Comparison of ENCODE assay signal across 8 cellular contexts in the genomic region with DNA sequence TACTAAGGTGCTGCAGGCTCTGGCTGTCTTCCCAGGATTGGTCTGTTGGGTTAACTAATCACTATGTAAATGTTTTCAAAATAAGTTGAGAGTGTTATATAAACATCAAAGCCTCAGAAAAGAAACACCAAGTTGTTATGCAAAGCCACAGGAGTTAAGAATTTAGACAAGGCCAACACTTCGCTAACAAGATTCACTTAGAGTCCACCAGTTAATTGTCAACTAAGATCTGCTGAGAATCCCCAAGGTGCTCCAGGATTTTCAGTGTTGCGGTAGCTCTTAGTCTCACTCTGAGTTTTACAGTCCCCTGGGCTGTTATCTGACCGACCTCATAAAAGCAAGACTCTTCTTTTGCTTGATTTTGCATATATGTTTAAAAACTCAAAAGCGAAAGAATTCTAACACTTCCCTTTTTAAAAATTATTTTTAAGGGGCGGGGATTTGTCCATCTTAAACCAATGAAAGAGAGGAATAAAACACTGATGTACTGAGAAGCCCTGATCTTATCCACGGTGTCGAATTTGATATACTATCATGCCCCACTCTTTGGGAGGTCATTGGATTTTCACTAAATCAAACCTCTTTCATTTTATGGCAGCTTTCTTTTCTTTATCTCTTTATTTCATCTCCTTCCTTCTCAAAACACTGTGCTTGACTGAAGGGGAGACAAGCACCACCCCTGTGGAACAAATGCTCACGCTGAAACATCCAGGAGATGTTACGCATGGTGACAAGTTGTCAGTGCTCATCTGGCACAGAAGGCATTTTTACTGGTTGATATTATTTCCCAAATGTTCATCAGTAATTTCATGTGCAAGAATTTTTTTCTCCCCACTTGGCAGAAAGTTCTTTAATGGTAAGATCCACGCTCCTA. TPM values are rescaled to one million over a fixed set of nuclear protein-coding genes. Genes with fewer than 3 reads are reported as not detected.
A peak's percentile ranks its signal among the peaks of the same experiment; 100 is the strongest.
DNase-seq lines count a peak whose midpoint lies in the region; ATAC-seq and TF ChIP-seq lines count a peak whose summit lies in the region.

No MANE protein-coding gene starts in this region.

- TF ChIP-seq CTCF in transverse colon (IDR thresholded peaks at IDR 0.05), result no peak

- no peak overlapping the region for H3K9ac ChIP-seq in duodenal mucosa (ENCODE audit: low read depth in 1 of 2, low read length in 2 of 2)

- H3K27ac ChIP-seq in duodenal mucosa (ENCODE audit: low read depth, low read length) (no peak overlapping the region), transverse colon (peak overlapping the region; percentile 5 to 50 (median 40)), aorta (ENCODE audit: low read depth in 1 of 2, low read length in 2 of 2) (no peak overlapping the region)

- DNase-seq in Caki2 (ENCODE audit: low read depth) (peak; percentile 32), transverse colon (no peak), aorta (no peak), NCI-H510A (lab: John Stamatoyannopoulos, UW) (no peak), HuH-7 (ENCODE audit: low spot score) (no peak)

- no peak for TF ChIP-seq POLR2A in transverse colon (IDR thresholded peaks at IDR 0.05)

- H3K4me1 ChIP-seq in duodenal mucosa (ENCODE audit: control insufficient read depth in 1 of 2, insufficient read depth in 2 of 2, low read length in 2 of 2), result peaks cover 21 to 22% of the 10 kb centered on the region in 2 donors
- peaks cover 2 to 38% (median 5%) of the 10 kb centered on the region in 4 donors for H3K4me1 ChIP-seq in transverse colon
- H3K4me1 ChIP-seq in aorta (ENCODE audit: control insufficient read depth in 1 of 2, insufficient read depth in 2 of 2, low read length in 2 of 2), result peaks cover 3 to 10% of the 10 kb centered on the region in 2 donors

- no peaks in the 10 kb centered on the region for H3K9me3 ChIP-seq in duodenal mucosa (ENCODE audit: control insufficient read depth in 1 of 2, low read length in 2 of 2)
- no peaks in the 10 kb centered on the region for H3K9me3 ChIP-seq in transverse colon
- no peaks in the 10 kb centered on the region for H3K9me3 ChIP-seq in aorta (ENCODE audit: control insufficient read depth, low read length)

- 66 to 69% methylated on average over 10 of the region's 10 CpGs for WGBS in transverse colon (ENCODE audit: low coverage in 1 of 2), 2 donors
- 78 to 81% methylated on average over 10 of the region's 10 CpGs for WGBS in aorta, 2 donors

- ATAC-seq in GM19372 (IDR thresholded peaks at IDR 0.05; ENCODE audit: low read depth, unreplicated experiment), result peak; percentile 44
- ATAC-seq in HG03342 (IDR thresholded peaks at IDR 0.05; ENCODE audit: unreplicated experiment), result peak; percentile 75
- ATAC-seq in aorta (ENCODE audit: low FRiP score), result no peak

- no peaks in the 10 kb centered on the region for H3K36me3 ChIP-seq in duodenal mucosa (ENCODE audit: control insufficient read depth in 1 of 2, insufficient read depth in 2 of 2, low read length in 2 of 2)
- H3K36me3 ChIP-seq in transverse colon, result no peaks in the 10 kb centered on the region
- H3K36me3 ChIP-seq in aorta (ENCODE audit: control insufficient read depth in 1 of 2, insufficient read depth in 2 of 2, low read length in 1 of 2), result peaks cover 0 to 1% of the 10 kb centered on the region in 2 donors

- no peak for TF ChIP-seq EP300 in transverse colon (IDR thresholded peaks at IDR 0.05; ENCODE audit: low read depth)

- in situ Hi-C loops in Caki2 (cut with HindIII; ENCODE audit: low pct_unique_long_range_greater_than_20kb, low sequenced_read_pairs) (no loop called here), transverse colon (cut with MboI; ENCODE audit: low pct_ligation_motif_present in 1 of 4, low pct_unique_long_range_greater_than_20kb in 1 of 4, low sequenced_read_pairs in 3 of 4) (no loop called here)

- peak overlapping the region; percentile 1 to 4 for H3K4me3 ChIP-seq in duodenal mucosa (ENCODE audit: low read depth in 1 of 2, low read length in 2 of 2)
- no peak overlapping the region for H3K4me3 ChIP-seq in transverse colon
- H3K4me3 ChIP-seq in aorta (ENCODE audit: low read length in 2 of 2), result no peak overlapping the region

- intact Hi-C loops in transverse colon (cut with DNase I; ENCODE audit: low total_unique reads) (no loop called here), aorta (cut with DNase I) (no loop called here)

- H3K27me3 ChIP-seq in duodenal mucosa (ENCODE audit: control insufficient read depth in 1 of 2, insufficient read depth in 2 of 2, low read length in 2 of 2) (no peaks in the 10 kb centered on the region), transverse colon (no peaks in the 10 kb centered on the region), aorta (ENCODE audit: control insufficient read depth in 1 of 2, insufficient read depth in 2 of 2, low read length in 1 of 2) (no peaks in the 10 kb centered on the region)

RNA-seq across cellular contexts. Expression of a gene that starts 7.0 kb away (rescaled TPM):
- total RNA-seq in Caki2 (2014; rRNA removed; shearing (Covaris generic); ENCODE audit: low replicate concordance), result 7.0 and 11.0 TPM in 2 replicates
- total RNA-seq in transverse colon (10 to 100 TPM in 3 of 4 donors, 1 to 10 TPM in 1; 9.4 to 66.3 (median 26.5) TPM), aorta (10 to 100 TPM; 54.3 to 57.7 TPM)
- 1 to 10 TPM; 7.7 to 8.1 TPM for polyA plus RNA-seq in aorta

RNA-seq across cellular contexts. Expression of a gene that starts 47.9 kb away (rescaled TPM):
- not detected in 2 replicates for total RNA-seq in Caki2 (2014; rRNA removed; shearing (Covaris generic); ENCODE audit: low replicate concordance)
- total RNA-seq in transverse colon (1 to 10 TPM in 2 of 4 donors, under 1 TPM in 1, not detected in 1; 0.32 to 7.9 (median 2.5) TPM), aorta (not detected)
- under 1 TPM in 1 of 2 donors, not detected in 1; 0.13 TPM for polyA plus RNA-seq in aorta

Comparison
In these comparisons a context has a peak if more than half of its experiments do, and no peak if none do; other contexts are left out.
1. H3K27ac ChIP-seq: peak in transverse colon (4 of 4); none in duodenal mucosa (single experiment) and aorta (0 of 2).
2. H3K4me3 ChIP-seq: peak in duodenal mucosa (2 of 2); none in transverse colon (0 of 4) and aorta (0 of 2).